20 cellular contexts compared by ENCODE assay signal in the genomic region with DNA sequence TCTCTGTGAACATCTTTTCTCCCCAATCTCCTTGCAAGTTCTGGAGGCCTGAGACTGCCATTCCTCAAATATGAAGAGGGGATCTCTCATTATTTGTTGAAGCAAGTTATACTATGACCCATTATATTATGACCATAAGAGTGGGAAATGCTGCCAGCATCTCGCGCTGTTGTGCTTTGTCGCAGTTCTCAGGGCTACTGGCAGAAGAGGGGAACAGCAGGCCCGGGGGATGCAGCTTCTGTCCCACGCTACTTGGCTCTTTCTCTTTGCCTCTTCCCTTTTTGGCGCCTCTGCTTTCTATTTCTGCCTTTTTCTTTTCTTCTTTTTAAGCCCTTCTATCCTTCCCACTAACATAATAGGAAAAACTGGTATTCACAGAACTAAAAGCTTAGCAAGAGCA.
DNase-seq lines count a peak whose midpoint lies in the region; ATAC-seq and TF ChIP-seq lines count a peak whose summit lies in the region.
"Had no signal": no experiment of that assay in that cellular context is flagged by ENCODE, and none has a peak within 500 bp of the region (broad histone marks: within the 10 kb centered on the region; RNA-seq: fewer than 3 reads in every experiment).

No MANE protein-coding gene starts in this region.

- no peaks in the 10 kb centered on the region for H3K9me3 ChIP-seq in vagina
- H3K9me3 ChIP-seq: BE2C had no signal

- H3K27me3 ChIP-seq in vagina, result no peaks in the 10 kb centered on the region
- H3K27me3 ChIP-seq: BE2C had no signal

- H3K4me3 ChIP-seq in vagina, result no peak overlapping the region

- H3K36me3 ChIP-seq in vagina, result no peaks in the 10 kb centered on the region
- H3K36me3 ChIP-seq: BE2C had no signal

- DNase-seq in Ammon's horn (ENCODE audit: low spot score), result peak; percentile 68
- peak in 33 of 61 donors; percentile 0 to 33 (median 5) for DNase-seq in caudate nucleus (lab: John Stamatoyannopoulos, UW)
- peak; percentile 13 for DNase-seq in iPS-NIHi11 (ENCODE audit: low spot score)
- DNase-seq in putamen (ENCODE audit: low spot score), result peak; percentile 53
- DNase-seq in stimulated activated naive CD4-positive, alpha-beta T cell (lab: John Stamatoyannopoulos, UW), result no peak
- DNase-seq in ecto neural progenitor cell (ENCODE audit: low spot score), result no peak
- DNase-seq in vagina (ENCODE audit: extremely low spot score in 2 of 2), result no peak
- DNase-seq: BE2C; Calu3; CD4-positive, alpha-beta T cell; HCEC 1CT; MV-4-11; NCI-H1417 treated with DMSO at 0.1 percent for 48 hours; NCI-H1930; NCI-H2171; NCI-H446; NCI-H69; Right ventricle myocardium superior had no signal

- peak overlapping the region; percentile 48 for H3K27ac ChIP-seq in caudate nucleus (ENCODE audit: low read depth, low read length)
- H3K27ac ChIP-seq in vagina, result no peak overlapping the region
- H3K27ac ChIP-seq: 22Rv1 had no signal

- no peak for ATAC-seq in GM19328 (IDR thresholded peaks at IDR 0.05; ENCODE audit: unreplicated experiment)

- no peak for TF ChIP-seq POLR2A in vagina (IDR thresholded peaks at IDR 0.05)

- H3K4me1 ChIP-seq in vagina, result no peaks in the 10 kb centered on the region
- H3K4me1 ChIP-seq: BE2C had no signal

- intact Hi-C loops in vagina (cut with DNase I), result no loop called here

- TF ChIP-seq CTCF in vagina (IDR thresholded peaks at IDR 0.05), result no peak

Comparison
In these comparisons a context has a peak if more than half of its experiments do, and no peak if none do; other contexts are left out.
1. DNase-seq: peak in Ammon's horn (single experiment), caudate nucleus (33 of 61), iPS-NIHi11 (single experiment) and putamen (single experiment); none in stimulated activated naive CD4-positive, alpha-beta T cell (0 of 6), ecto neural progenitor cell (single experiment) and vagina (0 of 2).